Comparison of ENCODE assay signal across 8 cellular contexts in the genomic region with DNA sequence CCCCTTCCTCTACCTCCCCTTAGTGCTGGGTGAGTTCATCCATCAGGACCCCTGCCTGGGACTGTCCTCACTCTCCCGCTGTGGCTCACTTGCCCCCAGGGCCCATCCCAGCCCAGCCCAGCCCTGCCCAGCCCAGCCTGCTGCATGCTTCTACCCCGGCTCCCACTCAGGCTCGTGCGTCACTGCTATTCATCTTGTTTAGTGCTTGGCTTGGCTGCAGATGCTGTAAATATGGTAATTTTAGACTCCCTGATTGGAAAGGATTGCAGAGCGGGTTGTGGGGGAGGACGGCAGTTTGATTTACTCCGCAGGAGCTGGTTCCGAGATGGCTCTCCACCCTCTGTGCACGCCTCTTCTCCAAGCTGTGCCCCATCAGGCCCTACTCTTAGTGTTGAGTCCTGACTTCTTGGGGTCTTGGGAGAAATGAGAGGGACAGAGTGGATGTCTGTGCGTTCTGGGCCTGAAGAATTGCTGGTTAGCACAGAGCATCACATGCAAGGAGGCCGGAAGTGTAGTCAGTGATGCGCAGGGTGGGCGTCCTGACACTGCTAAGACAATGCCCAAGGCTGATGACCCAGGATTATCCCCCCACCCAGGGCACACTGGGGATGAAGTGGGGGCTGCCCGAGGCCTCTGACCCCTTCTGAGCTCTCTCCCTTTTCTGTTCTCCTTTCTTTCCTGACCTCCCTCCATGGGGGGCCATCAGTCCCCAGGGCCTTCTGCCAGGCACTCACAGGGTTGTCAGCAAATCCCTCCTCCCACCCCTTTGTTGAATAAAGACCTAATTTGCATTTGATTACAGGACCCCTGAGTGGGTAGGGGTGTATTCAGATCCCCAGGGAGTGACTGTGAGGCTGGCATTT.
DNase-seq lines count a peak whose midpoint lies in the region; ATAC-seq and TF ChIP-seq lines count a peak whose summit lies in the region.

No MANE protein-coding gene starts in this region.

- no peaks in the 10 kb centered on the region for H3K36me3 ChIP-seq in OCI-LY7 (ENCODE audit: insufficient read depth, low read length)

- no peak overlapping the region for H3K27ac ChIP-seq in OCI-LY7 (ENCODE audit: low read depth, low read length, poor library complexity, severe bottlenecking)

- H2AFZ ChIP-seq in OCI-LY7 (ENCODE audit: low read length) = no peak overlapping the region

- no peak overlapping the region for H3K4me2 ChIP-seq in OCI-LY7 (ENCODE audit: low read length)

- POLR2A ChIA-PET in OCI-LY7 (lab: Charles Lee) = interaction anchor here (0.8 kb wide), 1 partner anchor 134 kb away, joined by 3 read pairs; no protein-coding TSS in a partner anchor

- H3K9me2 ChIP-seq in OCI-LY7 (ENCODE audit: insufficient read depth, low read length) = no peaks in the 10 kb centered on the region

- no peak for TF ChIP-seq CTCF in OCI-LY7 (conservative IDR thresholded peaks at IDR 0.05; ENCODE audit: low read length)

- H3K4me3 ChIP-seq in OCI-LY7 (ENCODE audit: low read depth, low read length, poor library complexity, severe bottlenecking) = no peak overlapping the region

- H3K4me1 ChIP-seq in OCI-LY7 (ENCODE audit: insufficient read depth, low read length, poor library complexity, severe bottlenecking) = peaks cover 16% of the 10 kb centered on the region

- DNase-seq in GM04503 (ENCODE audit: low read depth) = peak; percentile 97
- peak; percentile 91 for DNase-seq in Right ventricle myocardium inferior (ENCODE audit: missing footprints)
- peak; percentile 96 for DNase-seq in posterior vena cava (ENCODE audit: low spot score)
- DNase-seq in activated gamma-delta T cell treated with Interleukin-2 at 50 U/mL for 16 hours = no peak
- no peak for DNase-seq in DMS79 treated with DMSO at 0.1 percent for 48 hours (lab: John Stamatoyannopoulos, UW)
- no peak for DNase-seq in OCI-LY7 (ENCODE audit: low spot score)

- no peaks in the 10 kb centered on the region for H3K9me3 ChIP-seq in OCI-LY7 (ENCODE audit: low read length)

- H3K79me2 ChIP-seq in OCI-LY7 (ENCODE audit: insufficient read depth, low read depth, low read length) = no peaks in the 10 kb centered on the region

- intact Hi-C loops in Right ventricle myocardium inferior (cut with DNase I) (loop anchor here (2.0 to 5.0 kb wide), 4 partner anchors 79 to 246 kb away; no protein-coding TSS in a partner anchor), posterior vena cava (cut with DNase I) (loop anchor here (5.0 to 10.0 kb wide), 3 partner anchors 116 to 246 kb away; a partner anchor contains a TSS), OCI-LY7 (cut with micrococcal nuclease; ENCODE audit: unreplicated experiment) (no loop called here)

- ATAC-seq in SK-N-SH treated with all-trans-retinoic acid at 6 μM for 48 hours = peak; percentile 90
- ATAC-seq in Right ventricle myocardium inferior = peak; percentile 89
- ATAC-seq in GM21526 (IDR thresholded peaks at IDR 0.05; ENCODE audit: low FRiP score, unreplicated experiment) = no peak

- H4K20me1 ChIP-seq in OCI-LY7 (ENCODE audit: insufficient read depth, low read length) = no peaks in the 10 kb centered on the region

- CTCF ChIA-PET in OCI-LY7 (lab: Charles Lee; ENCODE audit: unreplicated experiment) = no interaction called here

- BruUV-seq in OCI-LY7 (replicated peaks; lab: Mats Ljungman, UMichigan) = no TSS peak

TF ChIP-seq in SK-N-SH treated with all-trans-retinoic acid at 6 μM for 48 hours, 23 proteins besides CTCF, POLR2A, EP300 and RAD21:
- TF ChIP-seq ESRRG (CRISPR knock-in tag; IDR thresholded peaks at IDR 0.05) = no peak
- peak; percentile 33; the same call in 1 of the 2 replicates for TF ChIP-seq ZC3H10 (CRISPR knock-in tag; IDR thresholded peaks at IDR 0.05)
- TF ChIP-seq TOX (CRISPR knock-in tag; IDR thresholded peaks at IDR 0.05; ENCODE audit: borderline replicate concordance) = peak; percentile 47; the same call in 1 of the 2 replicates

Comparison
In these comparisons a context has a peak if more than half of its experiments do, and no peak if none do; other contexts are left out.
1. DNase-seq: peak in GM04503 (single experiment), Right ventricle myocardium inferior (single experiment) and posterior vena cava (single experiment); none in activated gamma-delta T cell treated with Interleukin-2 at 50 U/mL for 16 hours (single experiment), DMS79 treated with DMSO at 0.1 percent for 48 hours (single experiment) and OCI-LY7 (single experiment).